Comparison of ENCODE assay signal across 8 cellular contexts in the genomic region with DNA sequence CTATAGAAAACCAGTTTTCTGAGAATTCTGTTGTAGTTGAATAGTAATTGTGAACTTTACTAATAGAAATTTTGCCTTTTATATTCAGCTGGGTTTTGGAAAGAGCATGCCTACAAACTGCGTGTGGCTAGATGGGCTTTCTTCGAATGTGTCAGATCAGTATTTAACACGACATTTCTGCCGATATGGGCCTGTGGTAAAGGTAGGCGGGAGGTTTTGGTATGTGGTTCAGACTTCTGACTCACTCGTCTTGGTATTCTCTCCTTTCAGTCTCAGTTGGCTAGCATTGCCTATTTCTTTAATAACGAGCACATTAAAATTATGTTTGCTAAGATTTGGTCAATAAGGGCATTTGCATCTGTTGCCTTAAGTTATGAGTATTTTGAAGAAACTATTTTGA. TPM values are rescaled to one million over a fixed set of nuclear protein-coding genes. Genes with fewer than 3 reads are reported as not detected.
A peak's percentile ranks its signal among the peaks of the same experiment; 100 is the strongest.
DNase-seq lines count a peak whose midpoint lies in the region; ATAC-seq and TF ChIP-seq lines count a peak whose summit lies in the region.

No MANE protein-coding gene starts in this region.

- peaks cover 42% of the 10 kb centered on the region for H3K4me1 ChIP-seq in foreskin keratinocyte

- no peak for TF ChIP-seq CTCF in foreskin keratinocyte (conservative IDR thresholded peaks at IDR 0.05)

- H3K4me3 Mint-ChIP-seq in activated CD4-positive, alpha-beta T cell treated with anti-CD3 and anti-CD28 coated beads, Interleukin-2, amount 10 ng/mL, durations not matched to agents 24 days and 14 days = peak overlapping the region; percentile 66

- H3K27ac Mint-ChIP-seq in activated CD4-positive, alpha-beta T cell treated with anti-CD3 and anti-CD28 coated beads, Interleukin-2, amount 10 ng/mL, durations not matched to agents 24 days and 14 days = peak overlapping the region; percentile 72

- DNase-seq in GM04504 (ENCODE audit: low read depth) = peak; percentile 22
- peak; percentile 88 for DNase-seq in activated CD4-positive, alpha-beta T cell treated with anti-CD3 and anti-CD28 coated beads, Interleukin-2, amount 10 ng/mL, durations not matched to agents 24 days and 14 days
- DNase-seq in foreskin keratinocyte = peak; percentile 73 to 86
- DNase-seq in DMS79 treated with DMSO at 0.1 percent for 48 hours (lab: John Stamatoyannopoulos, UW) = no peak
- DNase-seq in GM19238 (ENCODE audit: insufficient read length, low spot score) = no peak
- no peak for DNase-seq in left ventricle myocardium superior
- DNase-seq in NCI-H146 treated with DMSO at 0.1 percent for 48 hours (lab: John Stamatoyannopoulos, UW; ENCODE audit: unreplicated experiment) = no peak

- H3K27me3 ChIP-seq in foreskin keratinocyte = no peaks in the 10 kb centered on the region

- intact Hi-C loops in activated CD4-positive, alpha-beta T cell treated with anti-CD3 and anti-CD28 coated beads, Interleukin-2, amount 10 ng/mL, durations not matched to agents 24 days and 14 days (cut with micrococcal nuclease) = loop anchor here (1.0 to 5.0 kb wide), 4 partner anchors 30 to 87 kb away; a partner anchor contains a TSS
- intact Hi-C loops in left ventricle myocardium superior (cut with micrococcal nuclease) = no loop called here

- H3K27me3 Mint-ChIP-seq in activated CD4-positive, alpha-beta T cell treated with anti-CD3 and anti-CD28 coated beads, Interleukin-2, amount 10 ng/mL, durations not matched to agents 24 days and 14 days = no peaks in the 10 kb centered on the region

- peaks cover 66% of the 10 kb centered on the region for H3K36me3 Mint-ChIP-seq in activated CD4-positive, alpha-beta T cell treated with anti-CD3 and anti-CD28 coated beads, Interleukin-2, amount 10 ng/mL, durations not matched to agents 24 days and 14 days (ENCODE audit: low read depth)

- H3K4me1 Mint-ChIP-seq in activated CD4-positive, alpha-beta T cell treated with anti-CD3 and anti-CD28 coated beads, Interleukin-2, amount 10 ng/mL, durations not matched to agents 24 days and 14 days = peaks cover 35% of the 10 kb centered on the region

- ATAC-seq in HG02840 (IDR thresholded peaks at IDR 0.05; ENCODE audit: low FRiP score, unreplicated experiment) (peak; percentile 57), foreskin keratinocyte (peak; percentile 80), left ventricle myocardium superior (no peak)

- peak overlapping the region; percentile 81 for H3K27ac ChIP-seq in foreskin keratinocyte

- H3K9me3 Mint-ChIP-seq in activated CD4-positive, alpha-beta T cell treated with anti-CD3 and anti-CD28 coated beads, Interleukin-2, amount 10 ng/mL, durations not matched to agents 24 days and 14 days = no peaks in the 10 kb centered on the region

RNA-seq across cellular contexts. Expression of a gene that starts 56.6 kb away (rescaled TPM):
- 60.9 and 63.9 TPM in 2 replicates for total RNA-seq in activated CD4-positive, alpha-beta T cell treated with anti-CD3 and anti-CD28 coated beads, Interleukin-2, amount 10 ng/mL, durations not matched to agents 24 days and 14 days
- total RNA-seq in foreskin keratinocyte = 29.7 and 29.8 TPM in 2 replicates
- polyA plus RNA-seq in foreskin keratinocyte = 22.0 and 26.5 TPM in 2 replicates
- total RNA-seq in left ventricle myocardium superior = 27.3 TPM

Comparison
In these comparisons a context has a peak if more than half of its experiments do, and no peak if none do; other contexts are left out.
1. DNase-seq: peak in GM04504 (single experiment), activated CD4-positive, alpha-beta T cell treated with anti-CD3 and anti-CD28 coated beads, Interleukin-2, amount 10 ng/mL, durations not matched to agents 24 days and 14 days (single experiment) and foreskin keratinocyte (2 of 2); none in DMS79 treated with DMSO at 0.1 percent for 48 hours (single experiment), GM19238 (single experiment), left ventricle myocardium superior (single experiment) and NCI-H146 treated with DMSO at 0.1 percent for 48 hours (single experiment).